ENCODE assay signal across 19 cellular contexts in genomic region chr3:42035007-42035406, GRCh38. TPM values are rescaled to one million over a fixed set of nuclear protein-coding genes. Genes with fewer than 3 reads are reported as not detected.
A peak's percentile ranks its signal among the peaks of the same experiment; 100 is the strongest.
DNase-seq lines count a peak whose midpoint lies in the region; ATAC-seq and TF ChIP-seq lines count a peak whose summit lies in the region.
"Had no signal": no experiment of that assay in that cellular context is flagged by ENCODE, and none has a peak within 500 bp of the region (broad histone marks: within the 10 kb centered on the region; RNA-seq: fewer than 3 reads in every experiment).

No MANE protein-coding gene starts in this region.

- 97 to 99% methylated on average over 3 of the region's 3 CpGs for WGBS in thyroid gland, 2 donors

- H3K27ac ChIP-seq in colonic mucosa (peak overlapping the region; percentile 19), thyroid gland (peak overlapping the region; percentile 92 to 97 (median 96))
- H3K27ac ChIP-seq: 22Rv1 had no signal

- peaks cover 8% of the 10 kb centered on the region for H3K36me3 Mint-ChIP-seq in activated CD4-positive, alpha-beta T cell treated with anti-CD3 and anti-CD28 coated beads, Interleukin-2, amount 10 ng/mL, durations not matched to agents 24 days and 14 days (ENCODE audit: low read depth)

- H3K4me3 ChIP-seq in colonic mucosa (no peak overlapping the region), mucosa of descending colon (no peak overlapping the region), thyroid gland (replicated peaks in 1 of 3) (no peak overlapping the region)
- H3K4me3 ChIP-seq: testis had no signal

- H3K36me3 ChIP-seq in colonic mucosa (no peaks in the 10 kb centered on the region), mucosa of descending colon (ENCODE audit: low read depth) (no peaks in the 10 kb centered on the region), thyroid gland (no peaks in the 10 kb centered on the region)

- H3K27me3 ChIP-seq in colonic mucosa, result no peaks in the 10 kb centered on the region
- no peaks in the 10 kb centered on the region for H3K27me3 ChIP-seq in thyroid gland
- H3K27me3 ChIP-seq: testis had no signal

- H3K9me3 ChIP-seq in colonic mucosa, result no peaks in the 10 kb centered on the region
- no peaks in the 10 kb centered on the region for H3K9me3 ChIP-seq in mucosa of descending colon
- no peaks in the 10 kb centered on the region for H3K9me3 ChIP-seq in thyroid gland
- H3K9me3 ChIP-seq: testis had no signal

- intact Hi-C loops in activated CD4-positive, alpha-beta T cell treated with anti-CD3 and anti-CD28 coated beads, Interleukin-2, amount 10 ng/mL, durations not matched to agents 24 days and 14 days (cut with micrococcal nuclease), result no loop called here
- intact Hi-C loops in colonic mucosa (cut with DNase I) (no loop called here), mucosa of descending colon (cut with DNase I, micrococcal nuclease) (no loop called here), thyroid gland (cut with DNase I) (no loop called here)

- H3K4me1 ChIP-seq in colonic mucosa (peaks cover 10% of the 10 kb centered on the region), mucosa of descending colon (ENCODE audit: low read depth) (peaks cover 19% of the 10 kb centered on the region), thyroid gland (peaks cover 66 to 77% of the 10 kb centered on the region in 2 donors)

- peaks cover 17% of the 10 kb centered on the region for H3K4me1 Mint-ChIP-seq in activated CD4-positive, alpha-beta T cell treated with anti-CD3 and anti-CD28 coated beads, Interleukin-2, amount 10 ng/mL, durations not matched to agents 24 days and 14 days

- H3K9ac ChIP-seq in colonic mucosa (ENCODE audit: low read depth in 2 of 2, low read length in 2 of 2), result no peak overlapping the region

- H3K9me3 Mint-ChIP-seq in activated CD4-positive, alpha-beta T cell treated with anti-CD3 and anti-CD28 coated beads, Interleukin-2, amount 10 ng/mL, durations not matched to agents 24 days and 14 days, result no peaks in the 10 kb centered on the region
- H3K9me3 Mint-ChIP-seq: activated T-cell treated with anti-CD3 and anti-CD28 coated beads, Interleukin-2, amount 50 U/mL, for 72 hours; CD8-positive, alpha-beta memory T cell; T-helper 2 cell treated with Interferon-gamma antibody and Interleukin-4, amounts not matched to agents 5 μg/mL and 100 μg/mL, for 36 hours had no signal

- TF ChIP-seq CTCF in colonic mucosa (IDR thresholded peaks at IDR 0.05), result no peak
- no peak for TF ChIP-seq CTCF in mucosa of descending colon (IDR thresholded peaks at IDR 0.05)
- TF ChIP-seq CTCF in thyroid gland (IDR thresholded peaks at IDR 0.05), result no peak

- no peak for DNase-seq in activated CD4-positive, alpha-beta T cell treated with anti-CD3 and anti-CD28 coated beads, Interleukin-2, amount 10 ng/mL, durations not matched to agents 24 days and 14 days
- DNase-seq in activated CD4-positive, alpha-beta T cell treated with anti-CD3 and anti-CD28 coated beads for 4 hours, result no peak
- DNase-seq in colonic mucosa (peak; percentile 25), mucosa of descending colon (no peak), thyroid gland (no peak), NAMALWA (ENCODE audit: low spot score) (no peak), 8988T (no peak)
- DNase-seq: activated CD4-positive, alpha-beta T cell treated with anti-CD3 and anti-CD28 coated beads, Interleukin-2, amount 50 U/mL, for 1 hour; activated T-cell treated with anti-CD3 and anti-CD28 coated beads, Interleukin-2, amount 50 U/mL, for 72 hours; amniotic stem cell; CD8-positive, alpha-beta memory T cell; GDM1; nucleus accumbens; stimulated activated CD4-positive, alpha-beta T cell treated with anti-CD3 and anti-CD28 coated beads, Interleukin-12 subunit alpha, Interleukin-12 subunit beta, amount 100 ng/mL, for 4 hours; testis had no signal

- peak overlapping the region; percentile 1 for H3K27ac Mint-ChIP-seq in activated CD4-positive, alpha-beta T cell treated with anti-CD3 and anti-CD28 coated beads, Interleukin-2, amount 10 ng/mL, durations not matched to agents 24 days and 14 days
- H3K27ac Mint-ChIP-seq: activated T-cell treated with anti-CD3 and anti-CD28 coated beads, Interleukin-2, amount 50 U/mL, for 72 hours had no signal

- H3K4me3 Mint-ChIP-seq in activated CD4-positive, alpha-beta T cell treated with anti-CD3 and anti-CD28 coated beads, Interleukin-2, amount 10 ng/mL, durations not matched to agents 24 days and 14 days, result no peak overlapping the region
- H3K4me3 Mint-ChIP-seq: activated T-cell treated with anti-CD3 and anti-CD28 coated beads, Interleukin-2, amount 50 U/mL, for 72 hours; CD8-positive, alpha-beta memory T cell; T-helper 2 cell treated with Interferon-gamma antibody and Interleukin-4, amounts not matched to agents 5 μg/mL and 100 μg/mL, for 36 hours had no signal

- peak; percentile 57 for ATAC-seq in mucosa of descending colon
- ATAC-seq in GM18498 (IDR thresholded peaks at IDR 0.05; ENCODE audit: unreplicated experiment), result no peak
- ATAC-seq: activated T-cell treated with anti-CD3 and anti-CD28 coated beads, Interleukin-2, amount 50 U/mL, for 72 hours; esophagus mucosa had no signal

- H3K27me3 Mint-ChIP-seq in activated CD4-positive, alpha-beta T cell treated with anti-CD3 and anti-CD28 coated beads, Interleukin-2, amount 10 ng/mL, durations not matched to agents 24 days and 14 days, result no peaks in the 10 kb centered on the region
- H3K27me3 Mint-ChIP-seq: CD8-positive, alpha-beta memory T cell had no signal

- TF ChIP-seq POLR2A in thyroid gland (IDR thresholded peaks at IDR 0.05), result no peak

RNA-seq across cellular contexts. Expression of gene TRAK1, which starts 56.1 kb away (rescaled TPM):
- 35.4 and 35.9 TPM in 2 replicates for total RNA-seq in activated CD4-positive, alpha-beta T cell treated with anti-CD3 and anti-CD28 coated beads, Interleukin-2, amount 10 ng/mL, durations not matched to agents 24 days and 14 days
- total RNA-seq in colonic mucosa (10 to 100 TPM; 58.9 to 70.3 TPM), mucosa of descending colon (100 to 1,000 TPM in 1 of 3 donors, 10 to 100 TPM in 2; 61.8 to 104 (median 83.4) TPM), thyroid gland (10 to 100 TPM; 46.1 to 87.8 (median 76.4) TPM)
